Comparison of ENCODE assay signal across 15 cellular contexts in the genomic region with DNA sequence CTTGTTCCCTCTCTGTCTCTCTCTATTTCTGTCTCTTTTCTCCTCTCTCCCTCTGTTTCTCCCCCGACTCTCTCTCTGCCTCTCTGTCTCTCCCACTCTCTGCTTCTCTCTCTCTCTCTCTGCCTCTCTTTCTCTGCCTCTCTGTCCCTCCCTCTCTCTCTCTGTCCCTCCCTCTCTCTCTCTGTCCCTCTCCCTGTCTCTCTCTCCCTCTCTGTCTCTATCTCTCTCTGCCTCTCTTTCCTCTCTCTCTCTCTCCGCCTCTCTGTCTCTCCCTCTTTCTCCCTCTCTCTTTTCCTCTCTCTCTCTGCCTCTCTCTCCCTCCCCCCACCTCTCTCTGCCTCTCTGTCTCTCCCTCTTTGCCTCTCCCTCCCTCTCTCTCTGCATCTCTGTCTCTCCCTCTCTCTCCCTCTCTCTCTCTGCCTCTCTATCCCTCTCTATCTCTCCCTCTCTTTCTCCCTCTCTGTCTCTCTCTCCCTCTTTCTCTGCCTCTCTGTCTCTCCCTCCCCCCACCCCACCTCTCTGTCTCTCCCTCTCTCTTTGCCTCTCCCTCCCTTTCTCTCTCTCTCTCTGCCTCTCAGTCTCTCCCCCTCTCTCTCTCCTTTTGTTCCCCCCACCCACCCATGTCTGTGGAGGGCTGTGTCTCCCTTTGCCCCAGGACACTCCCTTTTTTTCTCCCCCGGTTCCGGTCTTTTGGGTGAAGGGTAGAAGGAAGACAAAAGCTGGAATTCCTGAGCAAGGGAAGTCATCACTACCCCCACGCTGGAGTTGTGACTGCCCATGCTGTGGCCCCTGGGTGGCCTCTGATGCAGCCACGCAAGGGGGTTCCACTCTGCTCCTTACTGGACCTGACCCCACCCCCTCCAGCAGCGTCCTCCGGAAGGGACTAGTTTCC. TPM values are rescaled to one million over a fixed set of nuclear protein-coding genes. Genes with fewer than 3 reads are reported as not detected.
DNase-seq lines count a peak whose midpoint lies in the region; ATAC-seq and TF ChIP-seq lines count a peak whose summit lies in the region.
"Had no signal": no experiment of that assay in that cellular context is flagged by ENCODE, and none has a peak within 500 bp of the region (broad histone marks: within the 10 kb centered on the region; RNA-seq: fewer than 3 reads in every experiment).

No MANE protein-coding gene starts in this region.

- H3K18ac ChIP-seq in neuronal stem cell (ENCODE audit: low read length) = peak overlapping the region; percentile 90

- H2BK5ac ChIP-seq in neuronal stem cell (ENCODE audit: low read length) = peak overlapping the region; percentile 91

- ATAC-seq in GM21360 (IDR thresholded peaks at IDR 0.05; ENCODE audit: unreplicated experiment) (no peak), GM18505 (IDR thresholded peaks at IDR 0.05; ENCODE audit: unreplicated experiment) (no peak)
- ATAC-seq: activated naive CD8-positive, alpha-beta T cell treated with anti-CD3 and anti-CD28 coated beads, Interleukin-2, amount 50 U/mL, for 24 hours had no signal

- H3K36me3 ChIP-seq in MM.1S (replicated peaks; ENCODE audit: insufficient read depth, low read length) = no peaks in the 10 kb centered on the region
- no peaks in the 10 kb centered on the region for H3K36me3 ChIP-seq in neuronal stem cell (replicated peaks in 1 of 2; ENCODE audit: control insufficient read depth in 2 of 2, insufficient read depth in 2 of 2, low read length in 2 of 2)
- H3K36me3 ChIP-seq: sigmoid colon, vagina had no signal

- H3K27me3 Mint-ChIP-seq in brain (peaks cover 30% of the 10 kb centered on the region), Calu3 (ENCODE audit: unreplicated experiment) (peaks cover 57% of the 10 kb centered on the region)

- TF ChIP-seq CTCF in MM.1S (IDR thresholded peaks at IDR 0.05; ENCODE audit: low read length) (no peak), brain (conservative IDR thresholded peaks at IDR 0.05) (no peak), Calu3 (IDR thresholded peaks at IDR 0.05; ENCODE audit: unreplicated experiment) (no peak)

- H3F3A ChIP-seq in MM.1S (ENCODE audit: insufficient read depth, low read length) = 0 out of 2 replicates have a peak, but pooled peaks cover 5% of the 10 kb centered on the region

- intact Hi-C loops in Calu3 (cut with micrococcal nuclease; ENCODE audit: unreplicated experiment) = no loop called here

- H3K79me1 ChIP-seq in neuronal stem cell (ENCODE audit: low read depth, low read length) = no peaks in the 10 kb centered on the region

- H2AK5ac ChIP-seq in neuronal stem cell (ENCODE audit: low read depth, low read length) = no peak overlapping the region

- no peak overlapping the region for H3K14ac ChIP-seq in neuronal stem cell (ENCODE audit: low read length)

- no peak overlapping the region for H3K9ac ChIP-seq in MM.1S (ENCODE audit: low read length)
- H3K9ac ChIP-seq in neuronal stem cell (ENCODE audit: low read depth, low read length, poor library complexity) = peak overlapping the region; percentile 34

- H3K4me1 ChIP-seq in MM.1S (ENCODE audit: low read length) = peaks cover 15% of the 10 kb centered on the region
- peaks cover 18 to 20% of the 10 kb centered on the region in 2 donors for H3K4me1 ChIP-seq in neuronal stem cell (ENCODE audit: control insufficient read depth in 2 of 2, insufficient read depth in 1 of 2, low read depth in 1 of 2, low read length in 2 of 2)

- H4K20me1 ChIP-seq in MM.1S (ENCODE audit: insufficient read depth, low read length) = no peaks in the 10 kb centered on the region

- H3K4me2 ChIP-seq in MM.1S (ENCODE audit: low read depth, low read length) = no peak overlapping the region
- H3K4me2 ChIP-seq in neuronal stem cell (ENCODE audit: insufficient read depth, low read length, poor library complexity, severe bottlenecking) = peak overlapping the region; percentile 60

- peak; percentile 43 for DNase-seq in EL
- DNase-seq in MM.1S = no peak
- DNase-seq in neuronal stem cell (ENCODE audit: low spot score) = no peak
- no peak for DNase-seq in Calu3
- DNase-seq: activated naive CD8-positive, alpha-beta T cell treated with anti-CD3 and anti-CD28 coated beads, Interleukin-2, amount 50 U/mL, for 24 hours; CD4-positive, alpha-beta memory T cell; GDM1; NCI-H1092 treated with DMSO at 0.1 percent for 48 hours; sigmoid colon; stimulated activated CD4-positive, alpha-beta T cell treated with anti-CD3 and anti-CD28 coated beads, Interleukin-4, amount 100 ng/mL, for 24 hours had no signal

- H2BK15ac ChIP-seq in neuronal stem cell (ENCODE audit: low read length) = peak overlapping the region; percentile 86

- H3K4me3 ChIP-seq in MM.1S (ENCODE audit: low read length) = no peak overlapping the region
- H3K4me3 ChIP-seq in neuronal stem cell (ENCODE audit: low read length in 2 of 2) = peak overlapping the region in 1 of 2 donors; percentile 72
- H3K4me3 ChIP-seq: sigmoid colon had no signal

- H3K27ac Mint-ChIP-seq in brain = peak overlapping the region in 2 of 5 experiments; percentile 13 to 93
- no peak overlapping the region for H3K27ac Mint-ChIP-seq in Calu3 (ENCODE audit: unreplicated experiment)
- H3K27ac Mint-ChIP-seq: activated naive CD8-positive, alpha-beta T cell treated with anti-CD3 and anti-CD28 coated beads, Interleukin-2, amount 50 U/mL, for 24 hours had no signal

- CTCF ChIA-PET in Calu3 (lab: Charles Lee) = interaction anchor here (0.6 to 0.8 kb wide), 3 partner anchors 50 to 318 kb away, joined by 3 to 4 read pairs (median 4); no protein-coding TSS in a partner anchor

- H4K8ac ChIP-seq in neuronal stem cell (ENCODE audit: low read depth, low read length) = peak overlapping the region; percentile 85

- WGBS in neuronal stem cell (ENCODE audit: extremely low coverage in 2 of 2, insufficient read length in 2 of 2, insufficient replicate concordance in 1 of 2), 2 donors = no CpG with 5 or more reads among the region's 8 CpGs

- H3K9me3 Mint-ChIP-seq in brain = no peaks in the 10 kb centered on the region
- no peaks in the 10 kb centered on the region for H3K9me3 Mint-ChIP-seq in Calu3 (ENCODE audit: low read depth, unreplicated experiment)
- H3K9me3 Mint-ChIP-seq: activated naive CD8-positive, alpha-beta T cell treated with anti-CD3 and anti-CD28 coated beads, Interleukin-2, amount 50 U/mL, for 24 hours; CD4-positive, alpha-beta memory T cell; neural crest cell had no signal

- H3K27ac ChIP-seq in MM.1S (ENCODE audit: low read length) (no peak overlapping the region), neuronal stem cell (replicated peaks; ENCODE audit: low read length) (peak overlapping the region; percentile 84)
- H3K27ac ChIP-seq: sigmoid colon, vagina had no signal

- H3K4ac ChIP-seq in neuronal stem cell (ENCODE audit: low read length) = no peak overlapping the region

- peak overlapping the region; percentile 72; the same call in 1 of the 2 replicates for H2AFZ ChIP-seq in MM.1S (ENCODE audit: low read length)
- peak overlapping the region; percentile 79 for H2AFZ ChIP-seq in neuronal stem cell (ENCODE audit: low read length)

- H3K9me3 ChIP-seq in MM.1S (replicated peaks; ENCODE audit: insufficient read depth, low read length) (no peaks in the 10 kb centered on the region), neuronal stem cell (replicated peaks in 1 of 2; ENCODE audit: control insufficient read depth in 2 of 2, insufficient read depth in 1 of 2, low read depth in 1 of 2, low read length in 2 of 2) (no peaks in the 10 kb centered on the region)
- H3K9me3 ChIP-seq: sigmoid colon, vagina had no signal

- H4K91ac ChIP-seq in neuronal stem cell (ENCODE audit: low read depth, low read length, poor library complexity) = peak overlapping the region; percentile 35

- peak overlapping the region; percentile 92 for H2BK12ac ChIP-seq in neuronal stem cell (ENCODE audit: low read length)

- no TSS peak for BruUV-seq in Calu3 (replicated peaks; lab: Mats Ljungman, UMichigan)

- H3K4me3 Mint-ChIP-seq in brain = peak overlapping the region; percentile 3 to 76 (median 31)
- no peak overlapping the region for H3K4me3 Mint-ChIP-seq in Calu3 (ENCODE audit: low read depth, unreplicated experiment)
- H3K4me3 Mint-ChIP-seq: activated naive CD8-positive, alpha-beta T cell treated with anti-CD3 and anti-CD28 coated beads, Interleukin-2, amount 50 U/mL, for 24 hours; neural crest cell had no signal

- H3K23ac ChIP-seq in neuronal stem cell (ENCODE audit: low read depth, low read length, poor library complexity) = no peak overlapping the region

- H3K27me3 ChIP-seq in MM.1S (replicated peaks; ENCODE audit: insufficient read depth, low read length) = no peaks in the 10 kb centered on the region
- H3K27me3 ChIP-seq in neuronal stem cell (ENCODE audit: control insufficient read depth in 3 of 3, insufficient read depth in 3 of 3, low read depth in 1 of 3, low read length in 3 of 3) = peaks cover 0 to 11% (median 0%) of the 10 kb centered on the region in 3 experiments
- H3K27me3 ChIP-seq: vagina had no signal

- H3K36me3 Mint-ChIP-seq in brain (no peaks in the 10 kb centered on the region), Calu3 (ENCODE audit: insufficient read depth, unreplicated experiment) (no peaks in the 10 kb centered on the region)
- H3K36me3 Mint-ChIP-seq: CD4-positive, alpha-beta memory T cell had no signal

- peaks cover 60% of the 10 kb centered on the region for H3K4me1 Mint-ChIP-seq in brain
- H3K4me1 Mint-ChIP-seq in Calu3 (ENCODE audit: low read depth, unreplicated experiment) = peaks cover 15% of the 10 kb centered on the region

- no peaks in the 10 kb centered on the region for H3K79me2 ChIP-seq in MM.1S (ENCODE audit: low read length)

- no peak for TF ChIP-seq POLR2A in GM18505 (IDR thresholded peaks at IDR 0.05; ENCODE audit: borderline replicate concordance, extremely low read depth, insufficient read depth, insufficient read length)

- H3K9me2 ChIP-seq in MM.1S (replicated peaks; ENCODE audit: insufficient read depth, low read length) = no peaks in the 10 kb centered on the region

- peak overlapping the region; percentile 50 for H2BK120ac ChIP-seq in neuronal stem cell (ENCODE audit: low read depth, low read length)

RNA-seq across cellular contexts. Expression of a gene that starts 27.1 kb away (rescaled TPM):
- polyA plus RNA-seq in brain (ENCODE audit: insufficient read depth, low read depth, low replicate concordance) = 46.3 TPM
- 5.6 TPM for polyA plus RNA-seq in neuronal stem cell (2013, experiment 1 of 2)
- 5.4 TPM for polyA plus RNA-seq in neuronal stem cell (2013, experiment 2 of 2)
- total RNA-seq in Calu3 (2022) = 1.0 and 1.8 TPM in 2 replicates
